1 cellular context compared by ENCODE assay signal in the genomic region with DNA sequence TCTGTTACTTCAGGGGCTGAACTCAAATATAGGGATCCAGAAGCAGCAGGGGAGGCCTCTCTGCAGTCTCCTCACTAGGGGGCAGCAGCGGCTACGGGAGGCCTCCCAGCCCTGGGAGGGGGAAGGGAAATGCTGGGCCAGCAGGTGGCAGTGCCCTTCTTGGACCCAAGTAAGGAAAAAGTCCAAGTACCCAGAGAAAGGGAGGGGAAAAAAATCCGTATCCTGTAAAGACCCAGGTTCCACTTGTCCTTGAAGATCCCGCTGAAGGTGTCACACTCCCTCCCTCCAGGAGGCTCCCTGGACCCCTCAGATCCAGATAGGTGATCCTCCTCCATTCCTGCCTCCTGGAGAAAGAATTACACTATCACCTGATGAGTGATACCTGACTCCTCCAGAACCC.
TF ChIP-seq lines count a peak whose summit lies in the region.

No MANE protein-coding gene starts in this region.

TF ChIP-seq in K562, 482 proteins besides CTCF, POLR2A, EP300 and RAD21 (continued from another document and continues in another):
- TF ChIP-seq, protein P1, sequence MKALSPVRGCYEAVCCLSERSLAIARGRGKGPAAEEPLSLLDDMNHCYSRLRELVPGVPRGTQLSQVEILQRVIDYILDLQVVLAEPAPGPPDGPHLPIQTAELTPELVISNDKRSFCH (CRISPR knock-in tag; IDR thresholded peaks at IDR 0.05) = no peak
- TF ChIP-seq, protein P1 (tag; IDR thresholded peaks at IDR 0.05) = no peak
- peak; percentile 20 for TF ChIP-seq TBP (optimal IDR thresholded peaks at IDR 0.05; ENCODE audit: low read depth, low read length)
- TF ChIP-seq BHLHE40 (IDR thresholded peaks at IDR 0.05; ENCODE audit: low read length) = 0 out of 2 replicates have a peak, but pooled peaks have one; percentile 15
- TF ChIP-seq, protein P2, sequence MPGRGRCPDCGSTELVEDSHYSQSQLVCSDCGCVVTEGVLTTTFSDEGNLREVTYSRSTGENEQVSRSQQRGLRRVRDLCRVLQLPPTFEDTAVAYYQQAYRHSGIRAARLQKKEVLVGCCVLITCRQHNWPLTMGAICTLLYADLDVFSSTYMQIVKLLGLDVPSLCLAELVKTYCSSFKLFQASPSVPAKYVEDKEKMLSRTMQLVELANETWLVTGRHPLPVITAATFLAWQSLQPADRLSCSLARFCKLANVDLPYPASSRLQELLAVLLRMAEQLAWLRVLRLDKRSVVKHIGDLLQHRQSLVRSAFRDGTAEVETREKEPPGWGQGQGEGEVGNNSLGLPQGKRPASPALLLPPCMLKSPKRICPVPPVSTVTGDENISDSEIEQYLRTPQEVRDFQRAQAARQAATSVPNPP (IDR thresholded peaks at IDR 0.05; ENCODE audit: borderline replicate concordance, insufficient read depth, insufficient read length) = no peak
- TF ChIP-seq MAZ (CRISPR knock-in tag; conservative IDR thresholded peaks at IDR 0.05 in 1 of 2, IDR thresholded peaks at IDR 0.05 in 1 of 2) = peak; percentile 48 to 74; a peak in 3 of 4 replicates
- no peak for TF ChIP-seq ZNF324 (CRISPR knock-in tag; IDR thresholded peaks at IDR 0.05)
- TF ChIP-seq ZNF444 (CRISPR knock-in tag; IDR thresholded peaks at IDR 0.05) = no peak
- no peak for TF ChIP-seq PRPF4 (IDR thresholded peaks at IDR 0.05; ENCODE audit: insufficient read depth, low read depth, low read length, poor library complexity, severe bottlenecking)
- TF ChIP-seq, protein P3, sequence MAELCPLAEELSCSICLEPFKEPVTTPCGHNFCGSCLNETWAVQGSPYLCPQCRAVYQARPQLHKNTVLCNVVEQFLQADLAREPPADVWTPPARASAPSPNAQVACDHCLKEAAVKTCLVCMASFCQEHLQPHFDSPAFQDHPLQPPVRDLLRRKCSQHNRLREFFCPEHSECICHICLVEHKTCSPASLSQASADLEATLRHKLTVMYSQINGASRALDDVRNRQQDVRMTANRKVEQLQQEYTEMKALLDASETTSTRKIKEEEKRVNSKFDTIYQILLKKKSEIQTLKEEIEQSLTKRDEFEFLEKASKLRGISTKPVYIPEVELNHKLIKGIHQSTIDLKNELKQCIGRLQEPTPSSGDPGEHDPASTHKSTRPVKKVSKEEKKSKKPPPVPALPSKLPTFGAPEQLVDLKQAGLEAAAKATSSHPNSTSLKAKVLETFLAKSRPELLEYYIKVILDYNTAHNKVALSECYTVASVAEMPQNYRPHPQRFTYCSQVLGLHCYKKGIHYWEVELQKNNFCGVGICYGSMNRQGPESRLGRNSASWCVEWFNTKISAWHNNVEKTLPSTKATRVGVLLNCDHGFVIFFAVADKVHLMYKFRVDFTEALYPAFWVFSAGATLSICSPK (IDR thresholded peaks at IDR 0.05; ENCODE audit: borderline replicate concordance) = no peak
- TF ChIP-seq ZEB2 (IDR thresholded peaks at IDR 0.05) = no peak
- TF ChIP-seq, protein P4, sequence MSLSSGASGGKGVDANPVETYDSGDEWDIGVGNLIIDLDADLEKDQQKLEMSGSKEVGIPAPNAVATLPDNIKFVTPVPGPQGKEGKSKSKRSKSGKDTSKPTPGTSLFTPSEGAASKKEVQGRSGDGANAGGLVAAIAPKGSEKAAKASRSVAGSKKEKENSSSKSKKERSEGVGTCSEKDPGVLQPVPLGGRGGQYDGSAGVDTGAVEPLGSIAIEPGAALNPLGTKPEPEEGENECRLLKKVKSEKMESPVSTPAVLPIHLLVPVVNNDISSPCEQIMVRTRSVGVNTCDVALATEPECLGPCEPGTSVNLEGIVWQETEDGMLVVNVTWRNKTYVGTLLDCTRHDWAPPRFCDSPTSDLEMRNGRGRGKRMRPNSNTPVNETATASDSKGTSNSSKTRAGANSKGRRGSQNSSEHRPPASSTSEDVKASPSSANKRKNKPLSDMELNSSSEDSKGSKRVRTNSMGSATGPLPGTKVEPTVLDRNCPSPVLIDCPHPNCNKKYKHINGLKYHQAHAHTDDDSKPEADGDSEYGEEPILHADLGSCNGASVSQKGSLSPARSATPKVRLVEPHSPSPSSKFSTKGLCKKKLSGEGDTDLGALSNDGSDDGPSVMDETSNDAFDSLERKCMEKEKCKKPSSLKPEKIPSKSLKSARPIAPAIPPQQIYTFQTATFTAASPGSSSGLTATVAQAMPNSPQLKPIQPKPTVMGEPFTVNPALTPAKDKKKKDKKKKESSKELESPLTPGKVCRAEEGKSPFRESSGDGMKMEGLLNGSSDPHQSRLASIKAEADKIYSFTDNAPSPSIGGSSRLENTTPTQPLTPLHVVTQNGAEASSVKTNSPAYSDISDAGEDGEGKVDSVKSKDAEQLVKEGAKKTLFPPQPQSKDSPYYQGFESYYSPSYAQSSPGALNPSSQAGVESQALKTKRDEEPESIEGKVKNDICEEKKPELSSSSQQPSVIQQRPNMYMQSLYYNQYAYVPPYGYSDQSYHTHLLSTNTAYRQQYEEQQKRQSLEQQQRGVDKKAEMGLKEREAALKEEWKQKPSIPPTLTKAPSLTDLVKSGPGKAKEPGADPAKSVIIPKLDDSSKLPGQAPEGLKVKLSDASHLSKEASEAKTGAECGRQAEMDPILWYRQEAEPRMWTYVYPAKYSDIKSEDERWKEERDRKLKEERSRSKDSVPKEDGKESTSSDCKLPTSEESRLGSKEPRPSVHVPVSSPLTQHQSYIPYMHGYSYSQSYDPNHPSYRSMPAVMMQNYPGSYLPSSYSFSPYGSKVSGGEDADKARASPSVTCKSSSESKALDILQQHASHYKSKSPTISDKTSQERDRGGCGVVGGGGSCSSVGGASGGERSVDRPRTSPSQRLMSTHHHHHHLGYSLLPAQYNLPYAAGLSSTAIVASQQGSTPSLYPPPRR (CRISPR knock-in tag; IDR thresholded peaks at IDR 0.05; ENCODE audit: borderline replicate concordance) = no peak
- TF ChIP-seq GATAD2A (IDR thresholded peaks at IDR 0.05) = no peak
- no peak for TF ChIP-seq TEAD2 (tag; IDR thresholded peaks at IDR 0.05)
- TF ChIP-seq BRD9 (IDR thresholded peaks at IDR 0.05; ENCODE audit: low read depth, partially characterized antibody) = no peak
- TF ChIP-seq MTF1 (CRISPR knock-in tag; IDR thresholded peaks at IDR 0.05; ENCODE audit: borderline replicate concordance) = no peak
- TF ChIP-seq SMARCB1 (IDR thresholded peaks at IDR 0.05; ENCODE audit: insufficient read length, low read depth) = no peak
- TF ChIP-seq, protein P5, sequence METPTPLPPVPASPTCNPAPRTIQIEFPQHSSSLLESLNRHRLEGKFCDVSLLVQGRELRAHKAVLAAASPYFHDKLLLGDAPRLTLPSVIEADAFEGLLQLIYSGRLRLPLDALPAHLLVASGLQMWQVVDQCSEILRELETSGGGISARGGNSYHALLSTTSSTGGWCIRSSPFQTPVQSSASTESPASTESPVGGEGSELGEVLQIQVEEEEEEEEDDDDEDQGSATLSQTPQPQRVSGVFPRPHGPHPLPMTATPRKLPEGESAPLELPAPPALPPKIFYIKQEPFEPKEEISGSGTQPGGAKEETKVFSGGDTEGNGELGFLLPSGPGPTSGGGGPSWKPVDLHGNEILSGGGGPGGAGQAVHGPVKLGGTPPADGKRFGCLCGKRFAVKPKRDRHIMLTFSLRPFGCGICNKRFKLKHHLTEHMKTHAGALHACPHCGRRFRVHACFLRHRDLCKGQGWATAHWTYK (CRISPR knock-in tag; IDR thresholded peaks at IDR 0.05) = 0 out of 2 replicates have a peak, but pooled peaks have one; percentile 33
- no peak for TF ChIP-seq TOE1 (IDR thresholded peaks at IDR 0.05; ENCODE audit: borderline replicate concordance)
- no peak for TF ChIP-seq TOE1 (CRISPR knock-in tag; IDR thresholded peaks at IDR 0.05; ENCODE audit: borderline replicate concordance, low read depth)
- TF ChIP-seq TEAD4 (IDR thresholded peaks at IDR 0.05; ENCODE audit: low read length) = no peak
- TF ChIP-seq TEAD4 (CRISPR knock-in tag; IDR thresholded peaks at IDR 0.05; ENCODE audit: borderline replicate concordance) = no peak
- no peak for TF ChIP-seq POLR3G (IDR thresholded peaks at IDR 0.05; ENCODE audit: extremely low read depth, insufficient read length, insufficient replicate concordance)
- TF ChIP-seq RFX5 (IDR thresholded peaks at IDR 0.05; ENCODE audit: low read depth, low read length) = no peak
- TF ChIP-seq ZNF707 (CRISPR knock-in tag; conservative IDR thresholded peaks at IDR 0.05) = no peak
- TF ChIP-seq ZNF165 (CRISPR knock-in tag; IDR thresholded peaks at IDR 0.05; ENCODE audit: borderline replicate concordance) = 0 out of 2 replicates have a peak, but pooled peaks have one; percentile 10
- no peak for TF ChIP-seq SMAD1 (IDR thresholded peaks at IDR 0.05; ENCODE audit: low read depth, low read length, partially characterized antibody)
- peak; percentile 25; the same call in 1 of the 2 replicates for TF ChIP-seq ZKSCAN1 (IDR thresholded peaks at IDR 0.05; ENCODE audit: low read depth, low read length)
- TF ChIP-seq RBM39 (optimal IDR thresholded peaks at IDR 0.05; ENCODE audit: low read depth, low read length) = no peak
- peak; percentile 34; the same call in 1 of the 2 replicates for TF ChIP-seq ZNF24 (IDR thresholded peaks at IDR 0.05)
- TF ChIP-seq XRCC5 (IDR thresholded peaks at IDR 0.05; ENCODE audit: low read depth, low read length) = peak; percentile 88
- TF ChIP-seq, protein P6, sequence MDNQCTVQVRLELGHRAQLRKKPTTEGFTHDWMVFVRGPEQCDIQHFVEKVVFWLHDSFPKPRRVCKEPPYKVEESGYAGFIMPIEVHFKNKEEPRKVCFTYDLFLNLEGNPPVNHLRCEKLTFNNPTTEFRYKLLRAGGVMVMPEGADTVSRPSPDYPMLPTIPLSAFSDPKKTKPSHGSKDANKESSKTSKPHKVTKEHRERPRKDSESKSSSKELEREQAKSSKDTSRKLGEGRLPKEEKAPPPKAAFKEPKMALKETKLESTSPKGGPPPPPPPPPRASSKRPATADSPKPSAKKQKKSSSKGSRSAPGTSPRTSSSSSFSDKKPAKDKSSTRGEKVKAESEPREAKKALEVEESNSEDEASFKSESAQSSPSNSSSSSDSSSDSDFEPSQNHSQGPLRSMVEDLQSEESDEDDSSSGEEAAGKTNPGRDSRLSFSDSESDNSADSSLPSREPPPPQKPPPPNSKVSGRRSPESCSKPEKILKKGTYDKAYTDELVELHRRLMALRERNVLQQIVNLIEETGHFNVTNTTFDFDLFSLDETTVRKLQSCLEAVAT (IDR thresholded peaks at IDR 0.05) = peak in 1 of 2 experiments; percentile 67; a peak in 1 of 4 replicates
- TF ChIP-seq SP1 (CRISPR knock-in tag; IDR thresholded peaks at IDR 0.05) = 0 out of 2 replicates have a peak, but pooled peaks have one; percentile 24
- peak; percentile 64 for TF ChIP-seq KLF16 (IDR thresholded peaks at IDR 0.05)
- no peak for TF ChIP-seq ZNF224 (CRISPR knock-in tag; IDR thresholded peaks at IDR 0.05)
- no peak for TF ChIP-seq ESRRB (CRISPR knock-in tag; IDR thresholded peaks at IDR 0.05; ENCODE audit: borderline replicate concordance)
- no peak for TF ChIP-seq ETV1 (tag; conservative IDR thresholded peaks at IDR 0.05; ENCODE audit: low read depth)
- TF ChIP-seq ASH1L (IDR thresholded peaks at IDR 0.05; ENCODE audit: borderline replicate concordance, low read depth, partially characterized antibody) = no peak
- peak; percentile 91 for TF ChIP-seq SMC3 (conservative IDR thresholded peaks at IDR 0.05; ENCODE audit: insufficient read depth, low read depth, low read length)
- TF ChIP-seq, protein P7, sequence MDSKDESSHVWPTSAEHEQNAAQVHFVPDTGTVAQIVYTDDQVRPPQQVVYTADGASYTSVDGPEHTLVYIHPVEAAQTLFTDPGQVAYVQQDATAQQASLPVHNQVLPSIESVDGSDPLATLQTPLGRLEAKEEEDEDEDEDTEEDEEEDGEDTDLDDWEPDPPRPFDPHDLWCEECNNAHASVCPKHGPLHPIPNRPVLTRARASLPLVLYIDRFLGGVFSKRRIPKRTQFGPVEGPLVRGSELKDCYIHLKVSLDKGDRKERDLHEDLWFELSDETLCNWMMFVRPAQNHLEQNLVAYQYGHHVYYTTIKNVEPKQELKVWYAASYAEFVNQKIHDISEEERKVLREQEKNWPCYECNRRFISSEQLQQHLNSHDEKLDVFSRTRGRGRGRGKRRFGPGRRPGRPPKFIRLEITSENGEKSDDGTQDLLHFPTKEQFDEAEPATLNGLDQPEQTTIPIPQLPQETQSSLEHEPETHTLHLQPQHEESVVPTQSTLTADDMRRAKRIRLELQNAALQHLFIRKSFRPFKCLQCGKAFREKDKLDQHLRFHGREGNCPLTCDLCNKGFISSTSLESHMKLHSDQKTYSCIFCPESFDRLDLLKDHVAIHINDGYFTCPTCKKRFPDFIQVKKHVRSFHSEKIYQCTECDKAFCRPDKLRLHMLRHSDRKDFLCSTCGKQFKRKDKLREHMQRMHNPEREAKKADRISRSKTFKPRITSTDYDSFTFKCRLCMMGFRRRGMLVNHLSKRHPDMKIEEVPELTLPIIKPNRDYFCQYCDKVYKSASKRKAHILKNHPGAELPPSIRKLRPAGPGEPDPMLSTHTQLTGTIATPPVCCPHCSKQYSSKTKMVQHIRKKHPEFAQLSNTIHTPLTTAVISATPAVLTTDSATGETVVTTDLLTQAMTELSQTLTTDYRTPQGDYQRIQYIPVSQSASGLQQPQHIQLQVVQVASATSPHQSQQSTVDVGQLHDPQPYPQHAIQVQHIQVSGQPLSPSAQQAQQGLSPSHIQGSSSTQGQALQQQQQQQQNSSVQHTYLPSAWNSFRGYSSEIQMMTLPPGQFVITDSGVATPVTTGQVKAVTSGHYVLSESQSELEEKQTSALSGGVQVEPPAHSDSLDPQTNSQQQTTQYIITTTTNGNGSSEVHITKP (IDR thresholded peaks at IDR 0.05; ENCODE audit: partially characterized antibody) = no peak
- TF ChIP-seq SP2 (IDR thresholded peaks at IDR 0.05; ENCODE audit: extremely low read depth, low read depth, low read length, poor library complexity, severe bottlenecking) = no peak
- TF ChIP-seq JUNB (CRISPR knock-in tag; conservative IDR thresholded peaks at IDR 0.05) = no peak
- TF ChIP-seq ETV5 (CRISPR knock-in tag; IDR thresholded peaks at IDR 0.05; ENCODE audit: low read depth) = no peak
- TF ChIP-seq ZSCAN32 (CRISPR knock-in tag; IDR thresholded peaks at IDR 0.05) = 0 out of 2 replicates have a peak, but pooled peaks have one; percentile 12
- TF ChIP-seq ZNF830 (CRISPR knock-in tag; IDR thresholded peaks at IDR 0.05) = no peak
- 0 out of 2 replicates have a peak, but pooled peaks have one; percentile 42 for TF ChIP-seq ATF7 (IDR thresholded peaks at IDR 0.05)
- no peak for TF ChIP-seq TRIM24 (IDR thresholded peaks at IDR 0.05)
- TF ChIP-seq CC2D1A (IDR thresholded peaks at IDR 0.05) = peak; percentile 37; the same call in 1 of the 2 replicates
- no peak for TF ChIP-seq YBX1 (IDR thresholded peaks at IDR 0.05)
- no peak for TF ChIP-seq RBM34 (IDR thresholded peaks at IDR 0.05; ENCODE audit: borderline replicate concordance, insufficient read depth, low read length)
- TF ChIP-seq CBX3 (IDR thresholded peaks at IDR 0.05; ENCODE audit: borderline replicate concordance in 1 of 2, low read length in 2 of 2) = 0 out of 3 replicates have a peak, but pooled peaks of 1 of the 2 experiments have one; percentile 17
- no peak for TF ChIP-seq C11orf30 (IDR thresholded peaks at IDR 0.05; ENCODE audit: low read depth)
- TF ChIP-seq HIVEP1 (CRISPR knock-in tag; IDR thresholded peaks at IDR 0.05) = 0 out of 2 replicates have a peak, but pooled peaks have one; percentile 20
- TF ChIP-seq ZNF12 (CRISPR knock-in tag; IDR thresholded peaks at IDR 0.05) = no peak
